In genomic region chr14:96203635-96204034, GRCh38 we compare ENCODE assay signal across 15 cellular contexts. TPM values are rescaled to one million over a fixed set of nuclear protein-coding genes. Genes with fewer than 3 reads are reported as not detected.
DNase-seq lines count a peak whose midpoint lies in the region; ATAC-seq, FAIRE-seq and TF ChIP-seq lines count a peak whose summit lies in the region.
"Had no signal": no experiment of that assay in that cellular context is flagged by ENCODE, and none has a peak within 500 bp of the region (broad histone marks: within the 10 kb centered on the region; RNA-seq: fewer than 3 reads in every experiment).

No MANE protein-coding gene starts in this region.

- no peaks in the 10 kb centered on the region for H3K9me3 Mint-ChIP-seq in activated naive CD4-positive, alpha-beta T cell treated with anti-CD3 and anti-CD28 coated beads for 36 hours
- H3K9me3 Mint-ChIP-seq in activated T-cell treated with anti-CD3 and anti-CD28 coated beads, Interleukin-2, amount 50 U/mL, for 4 hours, result no peaks in the 10 kb centered on the region
- H3K9me3 Mint-ChIP-seq: stimulated activated naive B cell treated with anti-CD40 and anti-IgM and Interleukin-4, amounts not matched to agents 10 μg/mL and 1 μg/mL and 100 μg/mL, for 72 hours had no signal

- WGBS in smooth muscle cell (ENCODE audit: low lambda C conversion rate), result 56% methylated on average over 1 of the region's 1 CpG

- peaks cover 18% of the 10 kb centered on the region for H3K4me1 Mint-ChIP-seq in activated naive CD4-positive, alpha-beta T cell treated with anti-CD3 and anti-CD28 coated beads for 36 hours (ENCODE audit: low read depth)
- H3K4me1 Mint-ChIP-seq in activated T-cell treated with anti-CD3 and anti-CD28 coated beads, Interleukin-2, amount 50 U/mL, for 4 hours (ENCODE audit: low read depth), result peaks cover 7% of the 10 kb centered on the region

- ATAC-seq in HG02678 (IDR thresholded peaks at IDR 0.05; ENCODE audit: unreplicated experiment) (no peak), GM18907 (IDR thresholded peaks at IDR 0.05; ENCODE audit: unreplicated experiment) (no peak)
- no peak for ATAC-seq in activated T-cell treated with anti-CD3 and anti-CD28 coated beads, Interleukin-2, amount 50 U/mL, for 4 hours
- ATAC-seq: left ventricle myocardium superior had no signal

- peaks cover 29% of the 10 kb centered on the region for H3K79me2 ChIP-seq in smooth muscle cell (ENCODE audit: low read depth)

- peaks cover 16% of the 10 kb centered on the region for H3K4me1 ChIP-seq in smooth muscle cell (ENCODE audit: low read depth)

- peaks cover 12% of the 10 kb centered on the region for H4K20me1 ChIP-seq in smooth muscle cell (ENCODE audit: low read depth)

- H3K4me3 ChIP-seq in smooth muscle cell, result no peak overlapping the region

- H3K9ac ChIP-seq in smooth muscle cell (ENCODE audit: low read depth), result no peak overlapping the region

- H3K27ac ChIP-seq in smooth muscle cell (ENCODE audit: low read depth), result peak overlapping the region; percentile 75

- intact Hi-C loops in activated naive CD4-positive, alpha-beta T cell treated with anti-CD3 and anti-CD28 coated beads for 36 hours (cut with micrococcal nuclease), result no loop called here

- H3K27me3 ChIP-seq in smooth muscle cell (ENCODE audit: low read depth), result no peaks in the 10 kb centered on the region

- CTCF ChIA-PET in activated naive CD4-positive, alpha-beta T cell treated with anti-CD3 and anti-CD28 coated beads for 36 hours (lab: Charles Lee), result interaction anchor here (1.0 kb wide), 1 partner anchor 67 kb away, joined by 4 read pairs; no protein-coding TSS in a partner anchor

- H3F3A ChIP-seq in smooth muscle cell (ENCODE audit: low read depth), result no peaks in the 10 kb centered on the region

- TF ChIP-seq CTCF in smooth muscle cell (IDR thresholded peaks at IDR 0.05; ENCODE audit: borderline replicate concordance, insufficient read depth, poor library complexity, severe bottlenecking), result no peak

- no peak overlapping the region for H3K4me3 Mint-ChIP-seq in activated naive CD4-positive, alpha-beta T cell treated with anti-CD3 and anti-CD28 coated beads for 36 hours
- no peak overlapping the region for H3K4me3 Mint-ChIP-seq in activated T-cell treated with anti-CD3 and anti-CD28 coated beads, Interleukin-2, amount 50 U/mL, for 4 hours

- H3K36me3 Mint-ChIP-seq in activated naive CD4-positive, alpha-beta T cell treated with anti-CD3 and anti-CD28 coated beads for 36 hours (ENCODE audit: low read depth), result no peaks in the 10 kb centered on the region
- no peaks in the 10 kb centered on the region for H3K36me3 Mint-ChIP-seq in activated T-cell treated with anti-CD3 and anti-CD28 coated beads, Interleukin-2, amount 50 U/mL, for 4 hours (ENCODE audit: insufficient read depth)
- H3K36me3 Mint-ChIP-seq: stimulated activated naive B cell treated with anti-CD40 and anti-IgM and Interleukin-4, amounts not matched to agents 10 μg/mL and 1 μg/mL and 100 μg/mL, for 72 hours had no signal

- H2AFZ ChIP-seq in smooth muscle cell (ENCODE audit: low read depth), result no peak overlapping the region

- peak overlapping the region; percentile 93 for H3K4me2 ChIP-seq in smooth muscle cell

- peak; percentile 20 for FAIRE-seq in H54 (lab: Jason Lieb, UNC)

- H3K27me3 Mint-ChIP-seq in activated naive CD4-positive, alpha-beta T cell treated with anti-CD3 and anti-CD28 coated beads for 36 hours (ENCODE audit: low read depth), result peaks cover 17% of the 10 kb centered on the region
- H3K27me3 Mint-ChIP-seq in activated T-cell treated with anti-CD3 and anti-CD28 coated beads, Interleukin-2, amount 50 U/mL, for 4 hours (ENCODE audit: low read depth), result peaks cover 41% of the 10 kb centered on the region

- no peak overlapping the region for H3K27ac Mint-ChIP-seq in activated naive CD4-positive, alpha-beta T cell treated with anti-CD3 and anti-CD28 coated beads for 36 hours

- in situ Hi-C loops in T47D (cut with HindIII; ENCODE audit: low pct_unique_long_range_greater_than_20kb, low sequenced_read_pairs), result no loop called here

- no peaks in the 10 kb centered on the region for H3K36me3 ChIP-seq in smooth muscle cell (ENCODE audit: low read depth)
- H3K36me3 ChIP-seq: gastrocnemius medialis had no signal

- no peaks in the 10 kb centered on the region for H3K9me3 ChIP-seq in smooth muscle cell (replicated peaks; ENCODE audit: low read depth)
- H3K9me3 ChIP-seq: gastrocnemius medialis had no signal

- DNase-seq in H54 (ENCODE audit: insufficient read length, low spot score) (peak; percentile 22), T47D (ENCODE audit: low read depth in 1 of 2, low spot score in 1 of 2) (peak; percentile 13 to 57), kidney tubule cell (ENCODE audit: low spot score) (peak; percentile 45), smooth muscle cell (lab: John Stamatoyannopoulos, UW; ENCODE audit: unreplicated experiment) (no peak)
- no peak for DNase-seq in activated naive CD4-positive, alpha-beta T cell treated with anti-CD3 and anti-CD28 coated beads for 36 hours
- DNase-seq in activated T-cell treated with anti-CD3 and anti-CD28 coated beads, Interleukin-2, amount 50 U/mL, for 4 hours, result no peak
- DNase-seq: dermis blood vessel endothelial cell; EL; gastrocnemius medialis; left ventricle myocardium superior; NCI-H510A treated with DMSO at 0.1 percent for 48 hours; stimulated activated CD4-positive, alpha-beta T cell treated with anti-CD3 and anti-CD28 coated beads, Interleukin-4, amount 100 ng/mL, for 24 hours; stimulated activated naive B cell treated with anti-CD40 and anti-IgM and Interleukin-4, amounts not matched to agents 10 μg/mL and 1 μg/mL and 100 μg/mL, for 72 hours had no signal

- no peak for TF ChIP-seq POLR2A in H54 (IDR thresholded peaks at IDR 0.05; ENCODE audit: low read depth, low read length)

RNA-seq across cellular contexts. Expression of gene BDKRB2, which starts 1.0 kb away (rescaled TPM):
- total RNA-seq in smooth muscle cell, result 12.2 and 16.9 TPM in 2 replicates
- polyA plus RNA-seq in smooth muscle cell, result 10.4 and 16.6 TPM in 2 replicates
- total RNA-seq in activated naive CD4-positive, alpha-beta T cell treated with anti-CD3 and anti-CD28 coated beads for 36 hours, result under 1 TPM; 0.10 TPM
- total RNA-seq in activated T-cell treated with anti-CD3 and anti-CD28 coated beads, Interleukin-2, amount 50 U/mL, for 4 hours, result not detected

RNA-seq across cellular contexts. Expression of gene BDKRB1, which starts 52.4 kb away (rescaled TPM):
- 17.5 and 28.2 TPM in 2 replicates for total RNA-seq in smooth muscle cell
- 29.3 and 39.6 TPM in 2 replicates for polyA plus RNA-seq in smooth muscle cell
- not detected for total RNA-seq in activated naive CD4-positive, alpha-beta T cell treated with anti-CD3 and anti-CD28 coated beads for 36 hours
- not detected for total RNA-seq in activated T-cell treated with anti-CD3 and anti-CD28 coated beads, Interleukin-2, amount 50 U/mL, for 4 hours
- total RNA-seq: dermis blood vessel endothelial cell, gastrocnemius medialis, left ventricle myocardium superior had no signal

Comparison
In these comparisons a context has a peak if more than half of its experiments do, and no peak if none do; other contexts are left out.
1. DNase-seq: peak in H54 (single experiment), T47D (2 of 2) and kidney tubule cell (single experiment); none in smooth muscle cell (single experiment), activated naive CD4-positive, alpha-beta T cell treated with anti-CD3 and anti-CD28 coated beads for 36 hours (single experiment) and activated T-cell treated with anti-CD3 and anti-CD28 coated beads, Interleukin-2, amount 50 U/mL, for 4 hours (single experiment).
2. RNA of gene BDKRB2, which starts 1.0 kb away (total RNA-seq): 12.2 to 16.9 TPM in smooth muscle cell; 0.10 TPM in activated naive CD4-positive, alpha-beta T cell treated with anti-CD3 and anti-CD28 coated beads for 36 hours and not detected in activated T-cell treated with anti-CD3 and anti-CD28 coated beads, Interleukin-2, amount 50 U/mL, for 4 hours; every median in the first group is over 10 times any median in the second.
3. RNA of gene BDKRB1, which starts 52.4 kb away (total RNA-seq): 17.5 to 28.2 TPM in smooth muscle cell; not detected in activated naive CD4-positive, alpha-beta T cell treated with anti-CD3 and anti-CD28 coated beads for 36 hours and not detected in activated T-cell treated with anti-CD3 and anti-CD28 coated beads, Interleukin-2, amount 50 U/mL, for 4 hours; every median in the first group is over 10 times any median in the second.